28 cellular contexts compared by ENCODE assay signal in the genomic region with DNA sequence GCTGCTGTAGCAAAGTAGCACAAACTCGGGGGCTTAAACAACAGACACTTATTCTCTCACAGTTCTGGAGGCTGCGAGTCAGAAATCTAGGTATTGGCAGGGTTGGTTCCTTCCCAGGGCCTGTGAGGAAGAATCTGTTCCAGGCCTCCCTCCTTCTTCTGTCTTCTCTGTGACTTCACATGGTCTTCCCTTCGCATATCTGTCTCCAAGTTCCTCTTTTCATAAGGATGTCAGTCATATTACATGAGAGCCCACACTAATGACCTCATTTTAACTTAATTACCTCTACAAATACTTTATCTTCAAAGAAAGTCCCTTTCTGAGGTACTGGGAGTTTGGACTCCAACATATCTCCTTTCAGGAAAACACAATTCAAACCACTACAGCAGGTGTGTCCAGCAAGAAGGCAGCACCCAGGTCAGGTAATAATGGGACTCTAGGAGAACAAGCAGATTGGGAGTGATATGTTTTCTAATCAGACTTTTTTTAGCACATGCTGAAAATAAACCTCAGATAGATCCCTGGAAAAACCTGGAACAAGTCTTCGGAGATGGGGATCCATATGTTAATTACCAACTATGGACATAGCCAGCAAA.
"Had no signal": no experiment of that assay in that cellular context is flagged by ENCODE, and none has a peak within 500 bp of the region (broad histone marks: within the 10 kb centered on the region; RNA-seq: fewer than 3 reads in every experiment).

No MANE protein-coding gene starts in this region.

- H3K27ac ChIP-seq: esophagus muscularis mucosa, foreskin keratinocyte, heart left ventricle, neutrophil, right lobe of liver, testis, transverse colon, uterus had no signal

- H3K36me3 Mint-ChIP-seq: activated naive CD4-positive, alpha-beta T cell treated with anti-CD3 and anti-CD28 coated beads, Interleukin-2, amount 50 U/mL, for 72 hours; immature natural killer cell; mesothelial cell of epicardium; naive B cell had no signal

- H3K36me3 ChIP-seq: esophagus muscularis mucosa, heart left ventricle, neutrophil, right lobe of liver, transverse colon, uterus had no signal

- H3K27me3 ChIP-seq: esophagus muscularis mucosa, heart left ventricle, right lobe of liver, testis, uterus had no signal

- H3K27ac Mint-ChIP-seq: activated naive CD4-positive, alpha-beta T cell treated with anti-CD3 and anti-CD28 coated beads, Interleukin-2, amount 50 U/mL, for 72 hours; activated T-cell treated with anti-CD3 and anti-CD28 coated beads, Interleukin-2, amount 50 U/mL, for 72 hours; immature natural killer cell; mesothelial cell of epicardium; nephron progenitor cell had no signal

- DNase-seq: activated CD4-positive, alpha-beta T cell treated with anti-CD3 and anti-CD28 coated beads for 4 hours; activated CD4-positive, alpha-beta T cell treated with anti-CD3 and anti-CD28 coated beads, Interleukin-2, amount 50 U/mL, for 4 hours; activated CD4-positive, CD25-positive, alpha-beta regulatory T cell; activated naive CD4-positive, alpha-beta T cell; activated T-cell treated with anti-CD3 and anti-CD28 coated beads for 4 hours; activated T-cell treated with anti-CD3 and anti-CD28 coated beads, Interleukin-2, amount 50 U/mL, for 72 hours; dermis blood vessel endothelial cell; effector CD4-positive, alpha-beta T cell; foreskin keratinocyte; heart left ventricle; hypothalamus; immature natural killer cell; kidney; left colon; mammary epithelial cell; naive B cell; nephron progenitor cell; right lobe of liver; stimulated activated CD4-positive, alpha-beta T cell treated with anti-CD3 and anti-CD28 coated beads, Interleukin-4, amount 100 ng/mL, for 1 hour; stimulated activated naive CD8-positive, alpha-beta T cell treated with anti-CD3 and anti-CD28 coated beads, Interleukin-15, Interleukin-2, amounts not matched to agents 100 U/mL and 50 U/mL, for 24 hours; T-helper 9 cell; testis; transverse colon; uterus had no signal

- ATAC-seq: activated naive CD4-positive, alpha-beta T cell treated with anti-CD3 and anti-CD28 coated beads, Interleukin-2, amount 50 U/mL, for 72 hours; activated T-cell treated with anti-CD3 and anti-CD28 coated beads, Interleukin-2, amount 50 U/mL, for 72 hours; foreskin keratinocyte; heart left ventricle; left colon; right lobe of liver; stimulated activated naive CD8-positive, alpha-beta T cell treated with anti-CD3 and anti-CD28 coated beads, Interleukin-15, Interleukin-2, amounts not matched to agents 100 U/mL and 50 U/mL, for 24 hours had no signal

- H3K4me3 ChIP-seq: esophagus muscularis mucosa, heart left ventricle, right lobe of liver, testis, transverse colon, uterus had no signal

- H3K4me3 Mint-ChIP-seq: activated T-cell treated with anti-CD3 and anti-CD28 coated beads, Interleukin-2, amount 50 U/mL, for 72 hours; immature natural killer cell; mesothelial cell of epicardium; naive B cell; nephron progenitor cell had no signal

- H3K9me3 Mint-ChIP-seq: activated naive CD4-positive, alpha-beta T cell treated with anti-CD3 and anti-CD28 coated beads, Interleukin-2, amount 50 U/mL, for 72 hours; immature natural killer cell; mesothelial cell of epicardium; nephron progenitor cell had no signal

- H3K4me1 ChIP-seq: foreskin keratinocyte, right lobe of liver, testis, uterus had no signal

- H3K4me1 Mint-ChIP-seq: immature natural killer cell, naive B cell had no signal

- H3K9me3 ChIP-seq: esophagus muscularis mucosa, heart left ventricle, neutrophil, right lobe of liver, testis, transverse colon, uterus had no signal
